Comparison of ENCODE assay signal across 1 cellular context in genomic region chr2:191296083-191297006, GRCh38.
TF ChIP-seq lines count a peak whose summit lies in the region.

No MANE protein-coding gene starts in this region.

TF ChIP-seq in WTC11, 78 proteins besides CTCF, POLR2A, EP300 and RAD21 (continued from another document):
- TF ChIP-seq ARID4B (CRISPR knock-in tag; IDR thresholded peaks at IDR 0.05; ENCODE audit: borderline replicate concordance), result no peak
